ENCODE assay signal across 9 cellular contexts in the genomic region with DNA sequence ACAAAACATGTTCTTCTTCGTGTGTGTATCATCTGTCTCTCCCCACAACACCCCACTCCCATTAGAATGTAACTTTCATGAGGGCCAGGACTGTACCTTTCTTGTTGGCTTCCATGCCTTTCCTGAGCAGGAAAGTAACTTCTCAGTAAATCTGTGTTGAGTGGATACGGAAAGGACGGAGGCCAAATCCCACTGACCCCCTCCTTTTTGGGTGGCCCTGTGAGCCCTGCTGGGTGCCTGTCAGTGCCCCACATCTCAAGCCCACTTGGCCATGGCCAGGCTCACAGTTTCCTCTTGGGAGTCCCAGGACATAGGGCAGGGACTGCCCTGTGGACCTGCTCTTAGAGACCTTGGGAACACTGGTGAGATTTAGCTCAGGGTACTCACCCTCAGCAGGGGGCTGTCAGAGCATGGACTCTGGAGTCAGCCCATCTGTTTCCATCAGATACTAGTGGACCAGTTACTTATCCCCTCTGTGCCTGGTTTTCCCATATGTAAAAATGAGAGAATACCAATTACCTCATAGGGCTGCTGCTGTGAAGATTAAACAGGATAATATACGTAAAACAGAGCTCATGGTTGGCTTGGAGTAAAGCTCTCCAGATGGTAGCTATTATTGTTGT. TPM values are rescaled to one million over a fixed set of nuclear protein-coding genes. Genes with fewer than 3 reads are reported as not detected.
DNase-seq lines count a peak whose midpoint lies in the region; ATAC-seq and TF ChIP-seq lines count a peak whose summit lies in the region.
"Had no signal": no experiment of that assay in that cellular context is flagged by ENCODE, and none has a peak within 500 bp of the region (broad histone marks: within the 10 kb centered on the region; RNA-seq: fewer than 3 reads in every experiment).

No MANE protein-coding gene starts in this region.

- peaks cover 0 to 26% of the 10 kb centered on the region in 2 donors for H3K4me1 ChIP-seq in right atrium auricular region

- H3K27me3 Mint-ChIP-seq in activated CD8-positive, alpha-beta memory T cell treated with anti-CD3 and anti-CD28 coated beads, Interleukin-2, amount 10 ng/mL, durations not matched to agents 7 days and 5 days, result peaks cover 64% of the 10 kb centered on the region

- H3K36me3 Mint-ChIP-seq in activated CD8-positive, alpha-beta memory T cell treated with anti-CD3 and anti-CD28 coated beads, Interleukin-2, amount 10 ng/mL, durations not matched to agents 7 days and 5 days, result no peaks in the 10 kb centered on the region

- CTCF ChIA-PET in activated CD8-positive, alpha-beta memory T cell treated with anti-CD3 and anti-CD28 coated beads, Interleukin-2, amount 10 ng/mL, durations not matched to agents 7 days and 5 days (lab: Charles Lee), result interaction anchor here (0.7 to 1.3 kb wide), 4 partner anchors 13 to 101 kb away, joined by 3 to 5 read pairs (median 3); no protein-coding TSS in a partner anchor

- peaks cover 14% of the 10 kb centered on the region for H3K27me3 ChIP-seq in WERI-Rb-1 (ENCODE audit: insufficient read depth, low read depth, severe bottlenecking)
- H3K27me3 ChIP-seq in right atrium auricular region, result no peaks in the 10 kb centered on the region

- intact Hi-C loops in posterior cingulate gyrus (cut with DNase I), result loop anchor here (5.0 kb wide), 1 partner anchor 91 kb away; no protein-coding TSS in a partner anchor

- ATAC-seq in activated CD8-positive, alpha-beta memory T cell treated with anti-CD3 and anti-CD28 coated beads, Interleukin-2, amount 10 ng/mL, durations not matched to agents 7 days and 5 days, result no peak

- no peak for DNase-seq in activated CD8-positive, alpha-beta memory T cell treated with anti-CD3 and anti-CD28 coated beads, Interleukin-2, amount 10 ng/mL, durations not matched to agents 7 days and 5 days
- DNase-seq in activated CD8-positive, alpha-beta memory T cell treated with anti-CD3 and anti-CD28 coated beads, Interleukin-2, amount 50 U/mL, for 48 hours, result no peak
- peak; percentile 81 for DNase-seq in WERI-Rb-1
- no peak for DNase-seq in right atrium auricular region (ENCODE audit: low spot score)
- no peak for DNase-seq in substantia nigra (lab: John Stamatoyannopoulos, UW)
- DNase-seq in stimulated activated naive CD4-positive, alpha-beta T cell (lab: John Stamatoyannopoulos, UW), result no peak
- DNase-seq in posterior cingulate gyrus, result no peak
- no peak for DNase-seq in NCI-H2196 treated with DMSO at 0.1 percent for 48 hours (lab: John Stamatoyannopoulos, UW; ENCODE audit: unreplicated experiment)
- DNase-seq: stimulated activated CD4-positive, alpha-beta T cell treated with anti-CD3 and anti-CD28 coated beads, Interleukin-12 subunit alpha, Interleukin-12 subunit beta, amount 100 ng/mL, for 4 hours had no signal

- H3K27ac ChIP-seq in WERI-Rb-1 (peak overlapping the region; percentile 91), right atrium auricular region (peak overlapping the region; percentile 81 to 82), substantia nigra (ENCODE audit: low read depth, low read length, poor library complexity, severe bottlenecking) (peak overlapping the region; percentile 53)

- no peak overlapping the region for H3K27ac Mint-ChIP-seq in activated CD8-positive, alpha-beta memory T cell treated with anti-CD3 and anti-CD28 coated beads, Interleukin-2, amount 10 ng/mL, durations not matched to agents 7 days and 5 days

- no peaks in the 10 kb centered on the region for H3K9me3 Mint-ChIP-seq in activated CD8-positive, alpha-beta memory T cell treated with anti-CD3 and anti-CD28 coated beads, Interleukin-2, amount 10 ng/mL, durations not matched to agents 7 days and 5 days (ENCODE audit: low read depth)

- H3K4me1 Mint-ChIP-seq in activated CD8-positive, alpha-beta memory T cell treated with anti-CD3 and anti-CD28 coated beads, Interleukin-2, amount 10 ng/mL, durations not matched to agents 7 days and 5 days, result peaks cover 17% of the 10 kb centered on the region

- no peaks in the 10 kb centered on the region for H3K36me3 ChIP-seq in WERI-Rb-1
- H3K36me3 ChIP-seq in right atrium auricular region, result peaks cover 9% of the 10 kb centered on the region

- H3K4me3 ChIP-seq in WERI-Rb-1 (ENCODE audit: low read depth, low read length) (peak overlapping the region; percentile 59), right atrium auricular region (peak overlapping the region in 1 of 2 donors; percentile 72)

- H3K4me3 Mint-ChIP-seq in activated CD8-positive, alpha-beta memory T cell treated with anti-CD3 and anti-CD28 coated beads, Interleukin-2, amount 10 ng/mL, durations not matched to agents 7 days and 5 days, result peak overlapping the region; percentile 58

- TF ChIP-seq CTCF in WERI-Rb-1 (IDR thresholded peaks at IDR 0.05; ENCODE audit: low read depth, low read length) (no peak), right atrium auricular region (IDR thresholded peaks at IDR 0.05) (no peak)

- H3K9me3 ChIP-seq in WERI-Rb-1 (ENCODE audit: severe bottlenecking) (no peaks in the 10 kb centered on the region), right atrium auricular region (no peaks in the 10 kb centered on the region)

RNA-seq across cellular contexts. Expression of a gene that starts 1.1 kb away (rescaled TPM):
- under 1 TPM; 0.19 to 0.79 TPM for total RNA-seq in activated CD8-positive, alpha-beta memory T cell treated with anti-CD3 and anti-CD28 coated beads, Interleukin-2, amount 10 ng/mL, durations not matched to agents 7 days and 5 days
- 100 to 1,000 TPM in 1 of 2 donors, 10 to 100 TPM in 1; 60.2 to 156 TPM for total RNA-seq in right atrium auricular region

Comparison
In these comparisons a context has a peak if more than half of its experiments do, and no peak if none do; other contexts are left out.
1. RNA of a gene that starts 1.1 kb away (total RNA-seq): 60.2 to 156 TPM in right atrium auricular region; 0.19 to 0.79 TPM in activated CD8-positive, alpha-beta memory T cell treated with anti-CD3 and anti-CD28 coated beads, Interleukin-2, amount 10 ng/mL, durations not matched to agents 7 days and 5 days; every median in the first group is over 10 times any median in the second.
2. Peak in every context shown above with its lines, with median percentiles within 50 percentile points of each other: H3K27ac ChIP-seq.